ENCODE assay signal across 8 cellular contexts in the genomic region with DNA sequence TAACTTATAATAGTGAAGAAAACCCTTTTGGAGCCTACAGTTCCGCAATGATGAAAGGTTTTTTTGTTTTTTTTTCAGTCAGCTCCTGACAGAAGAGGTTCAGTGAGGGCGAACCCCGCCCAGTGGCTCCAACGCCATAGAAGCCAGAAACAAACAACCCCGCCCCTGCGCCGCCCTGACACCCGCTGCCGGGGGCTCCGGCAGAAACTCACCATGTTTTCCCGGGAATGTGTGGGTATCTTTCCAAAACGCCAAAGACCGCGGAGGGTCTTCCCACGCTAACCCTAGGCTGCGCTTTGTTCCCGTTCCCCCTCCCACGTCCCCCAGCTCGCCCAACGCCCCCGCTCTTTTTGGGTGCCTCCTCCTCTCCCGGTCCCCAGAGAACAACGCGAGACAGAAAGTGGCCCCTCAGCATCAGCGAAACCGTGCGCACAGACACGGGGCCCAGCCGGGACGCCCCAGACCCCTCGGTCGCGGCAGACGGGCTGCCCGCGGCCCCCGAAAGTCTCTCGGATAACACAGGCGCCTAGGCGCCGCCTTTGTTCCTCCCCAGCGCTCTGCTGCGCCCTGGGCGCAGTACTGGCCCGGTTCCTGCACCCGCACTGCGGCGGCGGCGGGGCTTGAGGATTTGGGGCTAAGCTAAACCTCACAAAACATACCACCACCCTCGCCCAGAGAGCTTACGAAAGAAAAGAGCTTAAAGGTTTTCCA. TPM values are rescaled to one million over a fixed set of nuclear protein-coding genes. Genes with fewer than 3 reads are reported as not detected.
DNase-seq lines count a peak whose midpoint lies in the region; ATAC-seq and TF ChIP-seq lines count a peak whose summit lies in the region.

No MANE protein-coding gene starts in this region.

- TF ChIP-seq CTCF in AG09309 (IDR thresholded peaks at IDR 0.05; ENCODE audit: control insufficient read depth, insufficient read depth, low read depth, low read length, missing control alignments) = no peak
- no peak for TF ChIP-seq CTCF in endothelial cell (IDR thresholded peaks at IDR 0.05; ENCODE audit: unreplicated experiment)

- peak overlapping the region; percentile 99 for H3K4me3 Mint-ChIP-seq in endothelial cell (ENCODE audit: unreplicated experiment)

- H3K36me3 Mint-ChIP-seq in endothelial cell (ENCODE audit: low read depth, unreplicated experiment) = peaks cover 46% of the 10 kb centered on the region

- ATAC-seq in GM18861 (IDR thresholded peaks at IDR 0.05; ENCODE audit: unreplicated experiment) = peak; percentile 40
- ATAC-seq in HG03108 (IDR thresholded peaks at IDR 0.05; ENCODE audit: unreplicated experiment) = peak; percentile 39

- peaks cover 19% of the 10 kb centered on the region for H3K4me1 Mint-ChIP-seq in endothelial cell (ENCODE audit: unreplicated experiment)

- DNase-seq in AG09309 (ENCODE audit: low read depth) = peak; percentile 25
- DNase-seq in NCI-H526 (lab: John Stamatoyannopoulos, UW) = peak; percentile 42 to 76
- DNase-seq in activated CD8-positive, alpha-beta memory T cell treated with anti-CD3 and anti-CD28 coated beads, Interleukin-2, amount 50 U/mL, for 1 hour (ENCODE audit: extremely low read depth) = peak; percentile 41
- peak; percentile 36 for DNase-seq in endothelial cell (ENCODE audit: low spot score)
- DNase-seq in stimulated activated CD8-positive, alpha-beta memory T cell treated with anti-CD3 and anti-CD28 coated beads, Interleukin-2, amount 100 ng/mL, for 1 hour (ENCODE audit: low read depth in 2 of 2) = peak; percentile 42 to 62

- H3K27me3 ChIP-seq in mononuclear cell (ENCODE audit: insufficient read depth, low read length) = no peaks in the 10 kb centered on the region

- no peaks in the 10 kb centered on the region for H3K9me3 ChIP-seq in mononuclear cell (ENCODE audit: low read depth, low read length)

- no peaks in the 10 kb centered on the region for H3K9me3 Mint-ChIP-seq in endothelial cell (ENCODE audit: unreplicated experiment)

- peak overlapping the region; percentile 99 for H3K27ac Mint-ChIP-seq in endothelial cell (ENCODE audit: unreplicated experiment)

- peaks cover 20% of the 10 kb centered on the region for H3K4me1 ChIP-seq in mononuclear cell (ENCODE audit: insufficient read depth, low read length)

- peaks cover 24% of the 10 kb centered on the region for H3K27me3 Mint-ChIP-seq in endothelial cell (ENCODE audit: unreplicated experiment)

- H3K4me3 ChIP-seq in AG09309 (ENCODE audit: control insufficient read depth, low read depth, low read length) = peak overlapping the region; percentile 69
- peak overlapping the region; percentile 95 for H3K4me3 ChIP-seq in mononuclear cell (ENCODE audit: low read length)

RNA-seq across cellular contexts. Expression of a gene that starts 0.5 kb away (rescaled TPM):
- total RNA-seq in endothelial cell (ENCODE audit: unreplicated experiment) = 924 TPM
- total RNA-seq in mononuclear cell = 285 TPM

RNA-seq across cellular contexts. Expression of a gene that starts 57.2 kb away (rescaled TPM):
- total RNA-seq in endothelial cell (ENCODE audit: unreplicated experiment) (915 TPM), mononuclear cell (216 TPM)

Comparison
In these comparisons a context has a peak if more than half of its experiments do, and no peak if none do; other contexts are left out.
1. Peak in every context shown above with its lines: DNase-seq, ATAC-seq and H3K4me3 ChIP-seq.